10 cellular contexts compared by ENCODE assay signal in genomic region chr10:126421745-126422144, GRCh38. TPM values are rescaled to one million over a fixed set of nuclear protein-coding genes. Genes with fewer than 3 reads are reported as not detected.
DNase-seq lines count a peak whose midpoint lies in the region; ATAC-seq and TF ChIP-seq lines count a peak whose summit lies in the region.
"Had no signal": no experiment of that assay in that cellular context is flagged by ENCODE, and none has a peak within 500 bp of the region (broad histone marks: within the 10 kb centered on the region; RNA-seq: fewer than 3 reads in every experiment).

No MANE protein-coding gene starts in this region.

- TF ChIP-seq CTCF in psoas muscle (IDR thresholded peaks at IDR 0.05) (no peak), GM10266 (IDR thresholded peaks at IDR 0.05; ENCODE audit: control insufficient read depth, insufficient read depth, low read depth, missing control alignments) (no peak)

- peak overlapping the region; percentile 30 for H3K27ac ChIP-seq in psoas muscle

- H3K4me1 ChIP-seq in psoas muscle, result no peaks in the 10 kb centered on the region

- H3K9me3 ChIP-seq in psoas muscle, result peaks cover 10% of the 10 kb centered on the region

- intact Hi-C loops in psoas muscle (cut with DNase I), result no loop called here

- ATAC-seq in psoas muscle (peak in 3 of 4 donors; percentile 24 to 53 (median 37)), GM19455 (IDR thresholded peaks at IDR 0.05; ENCODE audit: unreplicated experiment) (no peak)
- ATAC-seq: T-cell had no signal

- DNase-seq in Daoy (ENCODE audit: low read depth) (peak; percentile 90), RPMI7951 (ENCODE audit: low read depth) (peak; percentile 98), fibroblast of gingiva (ENCODE audit: low read depth) (peak; percentile 98), psoas muscle (peak in 1 of 2 donors; percentile 13), NCI-H1105 treated with DMSO at 0.1 percent for 48 hours (lab: John Stamatoyannopoulos, UW) (no peak), GM10266 (ENCODE audit: extremely low spot score) (no peak), DMS79 treated with DMSO at 0.1 percent for 48 hours (lab: John Stamatoyannopoulos, UW) (no peak)
- DNase-seq: NCI-H510A treated with DMSO at 0.1 percent for 48 hours, T-cell had no signal

- H3K27me3 ChIP-seq in psoas muscle (ENCODE audit: insufficient read depth in 3 of 3, low read length in 2 of 3), result no peaks in the 10 kb centered on the region

- 27 to 33% (median 29%) methylated on average over 6 of the region's 6 CpGs for WGBS in psoas muscle, 3 donors

- no peak overlapping the region for H3K4me3 ChIP-seq in psoas muscle

- H3K36me3 ChIP-seq in psoas muscle (ENCODE audit: insufficient read depth in 1 of 2, low read depth in 1 of 2), result no peaks in the 10 kb centered on the region

RNA-seq across cellular contexts. Expression of gene ADAM12, which starts 33.5 kb away (rescaled TPM):
- total RNA-seq in Daoy (2014; rRNA removed; shearing (Covaris generic)), result 33.8 and 59.9 TPM in 2 replicates
- 34.8 and 38.6 TPM in 2 replicates for total RNA-seq in RPMI7951 (2014; rRNA removed; shearing (Covaris generic))
- total RNA-seq in psoas muscle, result 1 to 10 TPM in 1 of 4 donors, under 1 TPM in 2, not detected in 1; 0.24 to 3.3 (median 0.68) TPM
- polyA plus RNA-seq in psoas muscle, result under 1 TPM in 2 of 3 donors, not detected in 1; 0.01 to 0.09 TPM

Comparison
In these comparisons a context has a peak if more than half of its experiments do, and no peak if none do; other contexts are left out.
1. DNase-seq: peak in Daoy (single experiment), RPMI7951 (single experiment) and fibroblast of gingiva (single experiment); none in NCI-H1105 treated with DMSO at 0.1 percent for 48 hours (single experiment), GM10266 (single experiment) and DMS79 treated with DMSO at 0.1 percent for 48 hours (single experiment).